ENCODE assay signal across 8 cellular contexts in genomic region chr19:1653300-1653628, GRCh38. TPM values are rescaled to one million over a fixed set of nuclear protein-coding genes. Genes with fewer than 3 reads are reported as not detected.
DNase-seq lines count a peak whose midpoint lies in the region; ATAC-seq, FAIRE-seq and TF ChIP-seq lines count a peak whose summit lies in the region.

No MANE protein-coding gene starts in this region.

- intact Hi-C loops in colonic mucosa (cut with DNase I): loop anchor here (5.0 kb wide), 1 partner anchor 36 kb away; no protein-coding TSS in a partner anchor

- CTCF ChIA-PET in A549 (lab: Yijun Ruan, JAX): interaction anchor here (1.2 to 3.3 kb wide), 2 partner anchors 19 to 114 kb away, joined by 4 to 14 read pairs; no protein-coding TSS in a partner anchor

- H3K4me3 ChIP-seq in A549 (peak overlapping the region; percentile 49), colonic mucosa (peak overlapping the region; percentile 54), mucosa of stomach (ENCODE audit: low read length) (no peak overlapping the region)

- H3K9me3 ChIP-seq in A549 (no peaks in the 10 kb centered on the region), colonic mucosa (no peaks in the 10 kb centered on the region), mucosa of stomach (ENCODE audit: control insufficient read depth, low read length) (no peaks in the 10 kb centered on the region)

- H3K27ac Mint-ChIP-seq in IgD-negative memory B cell: peak overlapping the region; percentile 94 to 100 (median 99)

- no peak for FAIRE-seq in A549 (lab: Jason Lieb, UNC)

- H3K4me3 Mint-ChIP-seq in IgD-negative memory B cell: peak overlapping the region; percentile 86 to 98 (median 96)

- TF ChIP-seq EP300 in A549 (IDR thresholded peaks at IDR 0.05): no peak

- POLR2A ChIA-PET in A549 (lab: Yijun Ruan, JAX): interaction anchor here (0.6 to 1.0 kb wide), 2 partner anchors 48 to 60 kb away, joined by 3 to 4 read pairs; partner anchors contain the start of gene UQCR11

- no peaks in the 10 kb centered on the region for H3K36me3 ChIP-seq in colonic mucosa
- H3K36me3 ChIP-seq in mucosa of stomach (ENCODE audit: control insufficient read depth, insufficient read depth, low read length): no peaks in the 10 kb centered on the region

- no peaks in the 10 kb centered on the region for H3K27me3 Mint-ChIP-seq in IgD-negative memory B cell

- ATAC-seq in A549: peak in 1 of 2 experiments; percentile 17; a peak in 2 of 6 replicates
- no peak for ATAC-seq in GM18870 (IDR thresholded peaks at IDR 0.05; ENCODE audit: unreplicated experiment)

- H3K4me2 ChIP-seq in A549: peak overlapping the region; percentile 77

- H3K27ac ChIP-seq in A549 (peak overlapping the region; percentile 98 to 100), colonic mucosa (peak overlapping the region; percentile 96)

- TF ChIP-seq CTCF in A549 (IDR thresholded peaks at IDR 0.05) (no peak), colonic mucosa (IDR thresholded peaks at IDR 0.05) (no peak)

- peaks cover 1% of the 10 kb centered on the region for H3K36me3 Mint-ChIP-seq in IgD-negative memory B cell

- H3K4me1 ChIP-seq in A549: peaks cover 17% of the 10 kb centered on the region
- H3K4me1 ChIP-seq in colonic mucosa: peaks cover 4% of the 10 kb centered on the region
- H3K4me1 ChIP-seq in mucosa of stomach (ENCODE audit: control insufficient read depth, insufficient read depth, low read length): peaks cover 45% of the 10 kb centered on the region

- no peaks in the 10 kb centered on the region for H3K9me3 Mint-ChIP-seq in IgD-negative memory B cell

- 7% methylated on average over 14 of the region's 18 CpGs for WGBS in A549 (ENCODE audit: missing lambda C conversion rate)

- TF ChIP-seq RAD21 in A549 (conservative IDR thresholded peaks at IDR 0.05 in 1 of 2, IDR thresholded peaks at IDR 0.05 in 1 of 2): no peak

- H3K27me3 ChIP-seq in colonic mucosa (no peaks in the 10 kb centered on the region), mucosa of stomach (ENCODE audit: control insufficient read depth, insufficient read depth, low read length) (no peaks in the 10 kb centered on the region)

- H3K9ac ChIP-seq in colonic mucosa (ENCODE audit: low read depth in 2 of 2, low read length in 2 of 2) (peak overlapping the region; percentile 70 to 76), mucosa of stomach (ENCODE audit: low read length) (peak overlapping the region; percentile 92)

- peaks cover 15 to 31% (median 25%) of the 10 kb centered on the region in 3 donors for H3K4me1 Mint-ChIP-seq in IgD-negative memory B cell

- no peak for TF ChIP-seq POLR2A in A549 (IDR thresholded peaks at IDR 0.05; ENCODE audit: low read length)

- DNase-seq in A549 (ENCODE audit: low read depth in 1 of 2, low spot score in 1 of 2) (no peak), colonic mucosa (no peak), DMS79 treated with DMSO at 0.1 percent for 48 hours (lab: John Stamatoyannopoulos, UW) (no peak), COR-L47 (lab: John Stamatoyannopoulos, UW) (no peak)
- DNase-seq in activated CD4-positive, CD25-positive, alpha-beta regulatory T cell treated with anti-CD3 and anti-CD28 coated beads, Interleukin-2, amount 50 U/mL, for 72 hours: no peak

TF ChIP-seq in A549, 52 proteins besides CTCF, POLR2A, EP300 and RAD21:
- TF ChIP-seq JUN (IDR thresholded peaks at IDR 0.05): no peak
- TF ChIP-seq CHD4 (IDR thresholded peaks at IDR 0.05; ENCODE audit: borderline replicate concordance): 0 out of 2 replicates have a peak, but pooled peaks have one; percentile 64

RNA-seq across cellular contexts. Expression of gene TCF3, which starts 0.8 kb away (rescaled TPM):
- polyA plus RNA-seq in A549 (2011; rRNA removed) (21.3 and 25.6 TPM in 2 replicates), A549 (2017; fragmentation: RNase III; extraction: RNeasy Plus Mini Kit Qiagen cat#74134 plus additional on column Dnase treatment) (49.5 to 55.9 TPM (median 52.6 TPM) in 3 replicates), IgD-negative memory B cell (28.6 TPM)
- polyA plus RNA-seq in A549 (2012; cell fraction: cytosol; rRNA removed): 69.3 and 115 TPM in 2 replicates
- polyA plus RNA-seq in A549 (2012; cell fraction: nucleus; rRNA removed): 120 and 225 TPM in 2 replicates
- 10.7 and 18.9 TPM in 2 replicates for polyA minus RNA-seq in A549 (2011; rRNA and poly(A)+ RNA removed)
- total RNA-seq in colonic mucosa: 100 to 1,000 TPM in 1 of 2 donors, 10 to 100 TPM in 1; 64.2 to 114 TPM

RNA-seq across cellular contexts. Expression of gene UQCR11, which starts 48.0 kb away (rescaled TPM):
- polyA plus RNA-seq in A549 (2011; rRNA removed): 111 and 136 TPM in 2 replicates
- 193 and 197 TPM in 2 replicates for polyA plus RNA-seq in A549 (2012; cell fraction: cytosol; rRNA removed)
- 82.8 and 84.5 TPM in 2 replicates for polyA plus RNA-seq in A549 (2012; cell fraction: nucleus; rRNA removed)
- 152 to 167 TPM (median 159 TPM) in 3 replicates for polyA plus RNA-seq in A549 (2017; fragmentation: RNase III; extraction: RNeasy Plus Mini Kit Qiagen cat#74134 plus additional on column Dnase treatment)
- polyA minus RNA-seq in A549 (2011; rRNA and poly(A)+ RNA removed): 19.2 and 23.4 TPM in 2 replicates
- 487 TPM for polyA plus RNA-seq in IgD-negative memory B cell
- total RNA-seq in colonic mucosa: 100 to 1,000 TPM; 325 to 336 TPM
